In the genomic region with DNA sequence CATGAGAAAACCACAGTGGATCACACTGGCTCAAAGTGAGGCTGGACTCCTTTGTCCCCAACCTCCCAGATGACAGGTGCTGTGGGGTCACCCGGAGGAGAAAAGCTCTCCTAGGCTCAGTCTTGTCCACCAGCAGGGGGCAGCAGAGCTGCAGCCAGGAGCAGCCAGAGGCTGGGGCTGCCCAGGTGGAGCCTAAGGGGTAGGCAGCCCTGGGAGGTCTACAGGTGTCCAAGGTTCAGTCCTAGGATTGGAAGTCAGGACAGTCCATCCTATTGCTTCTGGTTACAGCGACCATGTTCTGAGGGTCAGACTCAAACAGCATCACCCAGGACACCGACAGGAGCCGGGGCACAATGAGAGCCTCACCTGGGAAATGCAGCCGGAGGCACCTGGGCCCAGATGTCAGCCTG, we compare ENCODE assay signal across 8 cellular contexts.
DNase-seq lines count a peak whose midpoint lies in the region; ATAC-seq, FAIRE-seq and TF ChIP-seq lines count a peak whose summit lies in the region.

No MANE protein-coding gene starts in this region.

- CTCF ChIA-PET in GM12878 (lab: Yijun Ruan, JAX) = interaction anchor here (0.6 to 15.8 kb wide), 23 partner anchors 9 to 220 kb away, joined by 3 to 323 read pairs (median 4); no protein-coding TSS in a partner anchor

- SMC1A ChIA-PET in GM12878 (lab: Charles Lee; ENCODE audit: uncharacterized antibody, unreplicated experiment) = interaction anchor here (0.8 to 12.8 kb wide), 14 partner anchors 10 to 313 kb away, joined by 3 to 220 read pairs (median 6); no protein-coding TSS in a partner anchor

- no peak for TF ChIP-seq POLR2A in GM12878 (IDR thresholded peaks at IDR 0.05; ENCODE audit: low read depth, low read length)

- H3K36me3 Mint-ChIP-seq in T-helper 17 cell (ENCODE audit: low read depth) = no peaks in the 10 kb centered on the region

- intact Hi-C loops in GM12878 (cut with micrococcal nuclease; ENCODE audit: unreplicated experiment) = loop anchor here (1.0 to 10.0 kb wide), 4 partner anchors 38 to 315 kb away; no protein-coding TSS in a partner anchor

- H3K36me3 ChIP-seq in GM12878 (ENCODE audit: control insufficient read depth in 2 of 2, insufficient read depth in 2 of 2, low read length in 1 of 2) (no peaks in the 10 kb centered on the region), liver (ENCODE audit: control insufficient read depth in 4 of 4, insufficient read depth in 3 of 4, low read depth in 1 of 4, low read length in 3 of 4) (no peaks in the 10 kb centered on the region)

- H3K27me3 Mint-ChIP-seq in T-helper 17 cell = no peaks in the 10 kb centered on the region

- no peak overlapping the region for H3K4me2 ChIP-seq in GM12878 (ENCODE audit: control insufficient read depth, insufficient read depth)

- TF ChIP-seq CTCF in GM12878 (IDR thresholded peaks at IDR 0.05 in 2 of 3, conservative IDR thresholded peaks at IDR 0.05 in 1 of 3; ENCODE audit: control insufficient read depth in 2 of 3, extremely low read depth in 1 of 3, insufficient read depth in 1 of 3, low read depth in 3 of 3, low read length in 3 of 3) (peak; percentile 40 to 82 (median 67); a peak in 5 of 6 replicates), liver (IDR thresholded peaks at IDR 0.05; ENCODE audit: low read depth, low read length, missing input control) (peak; percentile 63)

- H3K4me1 Mint-ChIP-seq in T-helper 17 cell = peaks cover 21% of the 10 kb centered on the region

- no peak for TF ChIP-seq EP300 in GM12878 (IDR thresholded peaks at IDR 0.05; ENCODE audit: borderline replicate concordance in 1 of 2, control insufficient read depth in 1 of 2, low read depth in 2 of 2, low read length in 2 of 2)

- H3K27ac ChIP-seq in GM12878 (ENCODE audit: control insufficient read depth, insufficient read depth) = no peak overlapping the region
- H3K27ac ChIP-seq in liver (ENCODE audit: low read depth in 1 of 2, low read length in 2 of 2) = no peak overlapping the region

- H3K27ac Mint-ChIP-seq in T-helper 17 cell = peak overlapping the region; percentile 47

- FAIRE-seq in GM12878 (lab: Jason Lieb, UNC) = no peak
- FAIRE-seq in GM19239 (lab: Jason Lieb, UNC) = no peak

- no peak overlapping the region for H3K4me3 Mint-ChIP-seq in T-helper 17 cell

- ATAC-seq in T-helper 17 cell = peak; percentile 73
- peak; percentile 97 for ATAC-seq in GM12878

- peak; percentile 66 for DNase-seq in DMS53 (lab: John Stamatoyannopoulos, UW)
- DNase-seq in DMS53 treated with DMSO at 0.1 percent for 48 hours (lab: John Stamatoyannopoulos, UW; ENCODE audit: unreplicated experiment) = no peak
- DNase-seq in T-helper 17 cell = peak; percentile 58 to 76 (median 64)
- DNase-seq in GM12878 (ENCODE audit: low read depth, low spot score) = no peak
- DNase-seq in stimulated activated CD8-positive, alpha-beta memory T cell treated with anti-CD3 and anti-CD28 coated beads, Interleukin-2, amount 100 ng/mL, for 48 hours (ENCODE audit: low read depth in 2 of 2) = peak; percentile 31 to 37
- no peak for DNase-seq in HT-29 (ENCODE audit: low spot score)
- DNase-seq in GM19239 (ENCODE audit: insufficient read length, low spot score) = no peak

- WGBS in GM12878 (ENCODE audit: insufficient coverage, insufficient replicate concordance, low lambda C conversion rate, missing lambda C conversion rate) = 62% methylated on average over 5 of the region's 5 CpGs
- WGBS in liver = 68% methylated on average over 5 of the region's 5 CpGs

- H3K9ac ChIP-seq in GM12878 (ENCODE audit: control insufficient read depth, insufficient read depth, low read length) = no peak overlapping the region
- no peak overlapping the region for H3K9ac ChIP-seq in liver (ENCODE audit: low read depth in 1 of 2, low read length in 2 of 2)

- no TSS peak for BruUV-seq in GM12878 (replicated peaks; lab: Mats Ljungman, UMichigan)

- no peak for TF ChIP-seq RAD21 in GM12878 (IDR thresholded peaks at IDR 0.05; ENCODE audit: insufficient read depth, low read depth, low read length)
- TF ChIP-seq RAD21 in liver (IDR thresholded peaks at IDR 0.05) = peak in 1 of 2 donors; percentile 74

- in situ Hi-C loops in GM12878 (cut with MboI) = loop anchor here (25.0 kb wide), 2 partner anchors 477 to 577 kb away; no protein-coding TSS in a partner anchor

- H3K4me1 ChIP-seq in GM12878 (ENCODE audit: control insufficient read depth, insufficient read depth, low read length) = no peaks in the 10 kb centered on the region; the same call in 1 of the 2 replicates
- H3K4me1 ChIP-seq in liver (ENCODE audit: control insufficient read depth in 4 of 4, insufficient read depth in 4 of 4, low read length in 3 of 4) = no peaks in the 10 kb centered on the region

- POLR2A ChIA-PET in GM12878 (lab: Charles Lee) = interaction anchor here (1.2 kb wide), 1 partner anchor 144 kb away, joined by 3 read pairs; no protein-coding TSS in a partner anchor

- H3K27me3 ChIP-seq in GM12878 (replicated peaks in 1 of 2; ENCODE audit: control insufficient read depth in 2 of 2, insufficient read depth in 2 of 2, low read length in 1 of 2) = no peaks in the 10 kb centered on the region
- no peaks in the 10 kb centered on the region for H3K27me3 ChIP-seq in liver (ENCODE audit: control insufficient read depth in 4 of 4, insufficient read depth in 4 of 4, low read length in 3 of 4)

- H3K9me3 ChIP-seq in T-helper 17 cell (ENCODE audit: control insufficient read depth, low read length, poor library complexity, severe bottlenecking) (no peaks in the 10 kb centered on the region), GM12878 (replicated peaks; ENCODE audit: control insufficient read depth, insufficient read depth, low read length) (no peaks in the 10 kb centered on the region), liver (ENCODE audit: control insufficient read depth in 4 of 4, low read length in 3 of 4) (no peaks in the 10 kb centered on the region)

- H4K20me1 ChIP-seq in GM12878 (ENCODE audit: control insufficient read depth, insufficient read depth) = no peaks in the 10 kb centered on the region

- RAD21 ChIA-PET in GM12878 (lab: Charles Lee; ENCODE audit: unreplicated experiment) = interaction anchor here (0.5 to 9.3 kb wide), 21 partner anchors 10 to 430 kb away, joined by 3 to 184 read pairs (median 5); no protein-coding TSS in a partner anchor

- H3K79me2 ChIP-seq in GM12878 (ENCODE audit: control insufficient read depth, insufficient read depth, low read length) = no peaks in the 10 kb centered on the region

- H2AFZ ChIP-seq in GM12878 (ENCODE audit: control insufficient read depth, low read depth, low read length) = no peak overlapping the region

- H3K4me3 ChIP-seq in GM12878 (no peak overlapping the region), liver (ENCODE audit: low read depth in 1 of 3, low read length in 3 of 3) (no peak overlapping the region)

TF ChIP-seq in GM12878, 131 proteins besides CTCF, POLR2A, EP300 and RAD21:
- peak; percentile 75; the same call in 1 of the 2 replicates for TF ChIP-seq SMC3 (IDR thresholded peaks at IDR 0.05; ENCODE audit: borderline replicate concordance, low read length)
- no peak for TF ChIP-seq YY1 (IDR thresholded peaks at IDR 0.05; ENCODE audit: low read depth, low read length)

TF ChIP-seq in liver, 16 proteins besides CTCF, POLR2A, EP300 and RAD21 (continues in another document):
- TF ChIP-seq SP1 (IDR thresholded peaks at IDR 0.05) = no peak
- TF ChIP-seq, protein P1, sequence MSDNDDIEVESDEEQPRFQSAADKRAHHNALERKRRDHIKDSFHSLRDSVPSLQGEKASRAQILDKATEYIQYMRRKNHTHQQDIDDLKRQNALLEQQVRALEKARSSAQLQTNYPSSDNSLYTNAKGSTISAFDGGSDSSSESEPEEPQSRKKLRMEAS (IDR thresholded peaks at IDR 0.05) = no peak
- no peak for TF ChIP-seq HNF4A (conservative IDR thresholded peaks at IDR 0.05)
- no peak for TF ChIP-seq FOXA2 (IDR thresholded peaks at IDR 0.05)
- TF ChIP-seq, protein P2, sequence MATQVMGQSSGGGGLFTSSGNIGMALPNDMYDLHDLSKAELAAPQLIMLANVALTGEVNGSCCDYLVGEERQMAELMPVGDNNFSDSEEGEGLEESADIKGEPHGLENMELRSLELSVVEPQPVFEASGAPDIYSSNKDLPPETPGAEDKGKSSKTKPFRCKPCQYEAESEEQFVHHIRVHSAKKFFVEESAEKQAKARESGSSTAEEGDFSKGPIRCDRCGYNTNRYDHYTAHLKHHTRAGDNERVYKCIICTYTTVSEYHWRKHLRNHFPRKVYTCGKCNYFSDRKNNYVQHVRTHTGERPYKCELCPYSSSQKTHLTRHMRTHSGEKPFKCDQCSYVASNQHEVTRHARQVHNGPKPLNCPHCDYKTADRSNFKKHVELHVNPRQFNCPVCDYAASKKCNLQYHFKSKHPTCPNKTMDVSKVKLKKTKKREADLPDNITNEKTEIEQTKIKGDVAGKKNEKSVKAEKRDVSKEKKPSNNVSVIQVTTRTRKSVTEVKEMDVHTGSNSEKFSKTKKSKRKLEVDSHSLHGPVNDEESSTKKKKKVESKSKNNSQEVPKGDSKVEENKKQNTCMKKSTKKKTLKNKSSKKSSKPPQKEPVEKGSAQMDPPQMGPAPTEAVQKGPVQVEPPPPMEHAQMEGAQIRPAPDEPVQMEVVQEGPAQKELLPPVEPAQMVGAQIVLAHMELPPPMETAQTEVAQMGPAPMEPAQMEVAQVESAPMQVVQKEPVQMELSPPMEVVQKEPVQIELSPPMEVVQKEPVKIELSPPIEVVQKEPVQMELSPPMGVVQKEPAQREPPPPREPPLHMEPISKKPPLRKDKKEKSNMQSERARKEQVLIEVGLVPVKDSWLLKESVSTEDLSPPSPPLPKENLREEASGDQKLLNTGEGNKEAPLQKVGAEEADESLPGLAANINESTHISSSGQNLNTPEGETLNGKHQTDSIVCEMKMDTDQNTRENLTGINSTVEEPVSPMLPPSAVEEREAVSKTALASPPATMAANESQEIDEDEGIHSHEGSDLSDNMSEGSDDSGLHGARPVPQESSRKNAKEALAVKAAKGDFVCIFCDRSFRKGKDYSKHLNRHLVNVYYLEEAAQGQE (IDR thresholded peaks at IDR 0.05) = no peak
- TF ChIP-seq, protein P3, sequence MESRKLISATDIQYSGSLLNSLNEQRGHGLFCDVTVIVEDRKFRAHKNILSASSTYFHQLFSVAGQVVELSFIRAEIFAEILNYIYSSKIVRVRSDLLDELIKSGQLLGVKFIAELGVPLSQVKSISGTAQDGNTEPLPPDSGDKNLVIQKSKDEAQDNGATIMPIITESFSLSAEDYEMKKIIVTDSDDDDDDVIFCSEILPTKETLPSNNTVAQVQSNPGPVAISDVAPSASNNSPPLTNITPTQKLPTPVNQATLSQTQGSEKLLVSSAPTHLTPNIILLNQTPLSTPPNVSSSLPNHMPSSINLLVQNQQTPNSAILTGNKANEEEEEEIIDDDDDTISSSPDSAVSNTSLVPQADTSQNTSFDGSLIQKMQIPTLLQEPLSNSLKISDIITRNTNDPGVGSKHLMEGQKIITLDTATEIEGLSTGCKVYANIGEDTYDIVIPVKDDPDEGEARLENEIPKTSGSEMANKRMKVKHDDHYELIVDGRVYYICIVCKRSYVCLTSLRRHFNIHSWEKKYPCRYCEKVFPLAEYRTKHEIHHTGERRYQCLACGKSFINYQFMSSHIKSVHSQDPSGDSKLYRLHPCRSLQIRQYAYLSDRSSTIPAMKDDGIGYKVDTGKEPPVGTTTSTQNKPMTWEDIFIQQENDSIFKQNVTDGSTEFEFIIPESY (IDR thresholded peaks at IDR 0.05) = no peak
- TF ChIP-seq RXRA (IDR thresholded peaks at IDR 0.05) = no peak

Comparison
In these comparisons a context has a peak if more than half of its experiments do, and no peak if none do; other contexts are left out.
1. DNase-seq: peak in DMS53 (single experiment), T-helper 17 cell (3 of 3) and stimulated activated CD8-positive, alpha-beta memory T cell treated with anti-CD3 and anti-CD28 coated beads, Interleukin-2, amount 100 ng/mL, for 48 hours (2 of 2); none in DMS53 treated with DMSO at 0.1 percent for 48 hours (single experiment), GM12878 (single experiment), HT-29 (single experiment) and GM19239 (single experiment).